ENCODE assay signal across 8 cellular contexts in the genomic region with DNA sequence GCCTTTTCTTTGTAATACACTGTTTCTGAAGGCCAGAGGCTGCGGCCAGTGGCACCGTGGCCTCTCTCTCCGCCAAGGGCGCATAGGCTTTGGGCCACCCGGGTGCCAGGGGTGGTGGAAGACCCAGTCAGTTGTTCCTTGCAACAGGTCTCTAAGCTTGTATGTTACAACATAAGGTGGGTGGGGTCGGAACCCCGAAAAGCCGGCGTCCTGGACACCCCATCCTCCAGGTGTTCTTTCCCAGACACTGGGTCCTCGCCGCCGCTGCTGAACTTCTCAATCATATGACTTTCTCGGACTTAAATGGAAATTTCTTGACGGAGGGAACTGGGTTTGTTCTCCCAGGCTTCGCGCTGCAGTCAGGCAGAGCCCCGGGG. TPM values are rescaled to one million over a fixed set of nuclear protein-coding genes. Genes with fewer than 3 reads are reported as not detected.
DNase-seq lines count a peak whose midpoint lies in the region; ATAC-seq, FAIRE-seq and TF ChIP-seq lines count a peak whose summit lies in the region.

No MANE protein-coding gene starts in this region.

- no peak for DNase-seq in CD14-positive monocyte (ENCODE audit: low spot score)
- peak in 1 of 2 experiments; percentile 56 for DNase-seq in H1 (ENCODE audit: low read depth in 1 of 2, low spot score in 2 of 2)
- no peak for DNase-seq in trophoblast cell
- no peak for DNase-seq in PC-9
- DNase-seq in amniotic stem cell (lab: John Stamatoyannopoulos, UW), result no peak

- no peak for FAIRE-seq in H1 (lab: Jason Lieb, UNC)

- H2AFZ ChIP-seq in SU-DHL-6 (ENCODE audit: low read depth, low read length, severe bottlenecking) (peak overlapping the region; percentile 98), H1 (ENCODE audit: low read length) (peak overlapping the region; percentile 85; the same call in 1 of the 2 replicates), trophoblast cell (ENCODE audit: insufficient read depth, low read length, poor library complexity) (peak overlapping the region; percentile 26), PC-9 (no peak overlapping the region)

- H3K4ac ChIP-seq in H1 (replicated peaks; ENCODE audit: insufficient read length, low read depth, low read length), result no peak overlapping the region
- peak overlapping the region; percentile 70 for H3K4ac ChIP-seq in trophoblast cell (ENCODE audit: low read depth, low read length)

- no peak overlapping the region for H4K12ac ChIP-seq in trophoblast cell (ENCODE audit: low read depth, low read length)

- no peaks in the 10 kb centered on the region for H3K9me2 ChIP-seq in SU-DHL-6 (replicated peaks; ENCODE audit: insufficient read depth, low read length)
- no peaks in the 10 kb centered on the region for H3K9me2 ChIP-seq in PC-9 (ENCODE audit: insufficient read depth)

- H3K27me3 ChIP-seq in SU-DHL-6 (ENCODE audit: low read length) (no peaks in the 10 kb centered on the region), H1 (replicated peaks in 1 of 4; ENCODE audit: control insufficient read depth in 3 of 4, extremely low read depth in 1 of 4, insufficient read depth in 3 of 4, low read length in 3 of 4) (peaks cover 25 to 54% (median 45%) of the 10 kb centered on the region in 4 experiments), trophoblast cell (ENCODE audit: insufficient read depth, low read length) (peaks cover 2% of the 10 kb centered on the region), PC-9 (ENCODE audit: insufficient read depth, low read depth) (no peaks in the 10 kb centered on the region)

- no peak overlapping the region for H3K56ac ChIP-seq in H1 (replicated peaks; ENCODE audit: insufficient read length, low read depth, low read length)

- no peak overlapping the region for H2AK5ac ChIP-seq in H1 (ENCODE audit: low read depth, low read length)
- peak overlapping the region; percentile 51 for H2AK5ac ChIP-seq in trophoblast cell (ENCODE audit: low read length)

- H3F3A ChIP-seq in SU-DHL-6 (ENCODE audit: insufficient read depth) (peaks cover 44% of the 10 kb centered on the region), PC-9 (ENCODE audit: insufficient read depth, low read depth) (no peaks in the 10 kb centered on the region; the same call in 1 of the 2 replicates)

- H4K20me1 ChIP-seq in SU-DHL-6 (ENCODE audit: low read depth, low read length) (no peaks in the 10 kb centered on the region), H1 (replicated peaks in 1 of 2; ENCODE audit: control insufficient read depth in 1 of 2, insufficient read depth in 2 of 2, low read length in 2 of 2) (no peaks in the 10 kb centered on the region), PC-9 (ENCODE audit: insufficient read depth) (no peaks in the 10 kb centered on the region)

- no peak for TF ChIP-seq RAD21 in H1 (IDR thresholded peaks at IDR 0.05 in 1 of 2, conservative IDR thresholded peaks at IDR 0.05 in 1 of 2; ENCODE audit: low read depth in 2 of 2, low read length in 2 of 2)

- H3K36me3 ChIP-seq in SU-DHL-6 (ENCODE audit: low read length), result peaks cover 4% of the 10 kb centered on the region; the same call in 1 of the 2 replicates
- no peaks in the 10 kb centered on the region for H3K36me3 ChIP-seq in H1 (ENCODE audit: control insufficient read depth in 2 of 4, insufficient read depth in 4 of 4, low read length in 3 of 4)
- H3K36me3 ChIP-seq in trophoblast cell (ENCODE audit: control insufficient read depth in 1 of 2, insufficient read depth in 2 of 2, low read length in 2 of 2), result no peaks in the 10 kb centered on the region
- no peaks in the 10 kb centered on the region for H3K36me3 ChIP-seq in PC-9 (ENCODE audit: low read depth)

- peak overlapping the region; percentile 98 for H3K9ac ChIP-seq in SU-DHL-6 (ENCODE audit: low read length)
- no peak overlapping the region for H3K9ac ChIP-seq in H1 (replicated peaks in 1 of 4; ENCODE audit: extremely low read depth in 1 of 4, low read depth in 3 of 4, low read length in 3 of 4)
- H3K9ac ChIP-seq in trophoblast cell (ENCODE audit: low read length), result no peak overlapping the region

- H3K4me1 Mint-ChIP-seq in CD14-positive monocyte, result peaks cover 37% of the 10 kb centered on the region

- H3K79me1 ChIP-seq in H1 (ENCODE audit: low read depth, low read length) (no peaks in the 10 kb centered on the region), trophoblast cell (ENCODE audit: low read length) (peaks cover 21% of the 10 kb centered on the region)

- 13% methylated on average over 17 of the region's 17 CpGs; no CpG with 5 or more reads in 1 of the 2 experiments for WGBS in H1 (ENCODE audit: extremely low coverage in 1 of 2, insufficient coverage in 1 of 2, insufficient read length in 1 of 2, insufficient replicate concordance in 2 of 2, low coverage in 1 of 2, low lambda C conversion rate in 2 of 2, missing lambda C conversion rate in 1 of 2), 2 experiments
- WGBS in trophoblast cell (ENCODE audit: extremely low coverage, insufficient coverage, insufficient read length), result no CpG with 5 or more reads among the region's 17 CpGs

- H3K14ac ChIP-seq in H1 (ENCODE audit: insufficient read length) (no peak overlapping the region), trophoblast cell (ENCODE audit: low read length) (peak overlapping the region; percentile 16)

- no peak overlapping the region for H2BK120ac ChIP-seq in H1 (replicated peaks; ENCODE audit: low read depth, low read length)
- peak overlapping the region; percentile 43 for H2BK120ac ChIP-seq in trophoblast cell (ENCODE audit: insufficient read depth, low read length, poor library complexity)

- TF ChIP-seq CTCF in CD14-positive monocyte (IDR thresholded peaks at IDR 0.05), result no peak
- TF ChIP-seq CTCF in SU-DHL-6 (IDR thresholded peaks at IDR 0.05; ENCODE audit: insufficient read depth, low read length, poor library complexity, severe bottlenecking), result no peak
- no peak for TF ChIP-seq CTCF in H1 (IDR thresholded peaks at IDR 0.05; ENCODE audit: control extremely low read depth in 1 of 3, insufficient read depth in 1 of 3, low read depth in 1 of 3, low read length in 3 of 3)
- TF ChIP-seq CTCF in PC-9 (conservative IDR thresholded peaks at IDR 0.05), result no peak

- H2BK12ac ChIP-seq in H1 (ENCODE audit: low read depth, low read length) (0 out of 2 replicates have a peak overlapping the region, but pooled peaks have one; percentile 1), trophoblast cell (ENCODE audit: low read length) (peak overlapping the region; percentile 89)

- no peak overlapping the region for H4K5ac ChIP-seq in H1 (ENCODE audit: insufficient read length, low read depth, low read length)

- intact Hi-C loops in CD14-positive monocyte (cut with micrococcal nuclease), result no loop called here
- intact Hi-C loops in PC-9 (cut with micrococcal nuclease; ENCODE audit: unreplicated experiment), result loop anchor here (5.0 to 10.0 kb wide), 3 partner anchors 164 to 414 kb away; no protein-coding TSS in a partner anchor

- H3K9me3 Mint-ChIP-seq in CD14-positive monocyte, result peaks cover 0 to 10% (median 0%) of the 10 kb centered on the region in 7 donors

- H2BK15ac ChIP-seq in H1 (ENCODE audit: low read length), result no peak overlapping the region; the same call in 1 of the 2 replicates

- H3K4me3 Mint-ChIP-seq in CD14-positive monocyte, result peak overlapping the region; percentile 90 to 98

- H3K9me3 ChIP-seq in SU-DHL-6 (ENCODE audit: insufficient read depth, low read length), result no peaks in the 10 kb centered on the region
- no peaks in the 10 kb centered on the region for H3K9me3 ChIP-seq in H1 (ENCODE audit: insufficient read depth in 2 of 2, low read depth in 1 of 2, low read length in 1 of 2)
- no peaks in the 10 kb centered on the region for H3K9me3 ChIP-seq in trophoblast cell (ENCODE audit: insufficient read depth, low read depth, low read length)
- no peaks in the 10 kb centered on the region for H3K9me3 ChIP-seq in PC-9 (ENCODE audit: insufficient read depth, low read depth)

- H3K4me1 ChIP-seq in H1 (replicated peaks in 1 of 4; ENCODE audit: control insufficient read depth in 3 of 4, insufficient read depth in 4 of 4, low read length in 3 of 4), result peaks cover 0 to 17% (median 6%) of the 10 kb centered on the region in 4 experiments; a peak in 4 of 7 replicates
- peaks cover 14 to 15% of the 10 kb centered on the region in 2 experiments for H3K4me1 ChIP-seq in trophoblast cell (ENCODE audit: control insufficient read depth in 1 of 2, insufficient read depth in 2 of 2, low read length in 2 of 2)
- H3K4me1 ChIP-seq in PC-9 (replicated peaks; ENCODE audit: insufficient read depth), result no peaks in the 10 kb centered on the region

- TF ChIP-seq EP300 in H1 (IDR thresholded peaks at IDR 0.05; ENCODE audit: borderline replicate concordance in 1 of 2, low read depth in 2 of 2, low read length in 2 of 2), result no peak

- H3K27ac ChIP-seq in SU-DHL-6 (ENCODE audit: low read depth, low read length) (peak overlapping the region; percentile 99), H1 (ENCODE audit: low read depth, low read length) (no peak overlapping the region), trophoblast cell (ENCODE audit: low read depth, low read length) (no peak overlapping the region), PC-9 (no peak overlapping the region)

- no peak overlapping the region for H4K91ac ChIP-seq in H1 (replicated peaks; ENCODE audit: insufficient read length, low read length)
- H4K91ac ChIP-seq in trophoblast cell (ENCODE audit: low read depth, low read length), result peak overlapping the region; percentile 84

- no peak overlapping the region; the same call in 1 of the 2 replicates for H4K8ac ChIP-seq in H1 (ENCODE audit: extremely low read depth, insufficient read depth, low read length)
- H4K8ac ChIP-seq in trophoblast cell (ENCODE audit: low read depth, low read length), result peak overlapping the region; percentile 62

- peaks cover 28% of the 10 kb centered on the region for H3K79me2 ChIP-seq in SU-DHL-6 (ENCODE audit: insufficient read depth, low read length)
- H3K79me2 ChIP-seq in H1 (ENCODE audit: control insufficient read depth in 1 of 2, insufficient read depth in 2 of 2, low read length in 2 of 2), result no peaks in the 10 kb centered on the region
- peaks cover 9% of the 10 kb centered on the region for H3K79me2 ChIP-seq in trophoblast cell (ENCODE audit: control insufficient read depth, insufficient read depth, low read length, poor library complexity)
- no peaks in the 10 kb centered on the region for H3K79me2 ChIP-seq in PC-9 (ENCODE audit: low read depth)

- TF ChIP-seq POLR2A in H1 (IDR thresholded peaks at IDR 0.05; ENCODE audit: control extremely low read depth in 1 of 2, low read depth in 2 of 2, low read length in 2 of 2), result no peak

- H3K23ac ChIP-seq in H1 (ENCODE audit: insufficient read length) (no peak overlapping the region), trophoblast cell (ENCODE audit: low read length) (no peak overlapping the region)

- H2BK20ac ChIP-seq in H1 (ENCODE audit: low read length), result no peak overlapping the region

- ATAC-seq in HG03175 (IDR thresholded peaks at IDR 0.05; ENCODE audit: unreplicated experiment), result no peak
- ATAC-seq in GM19452 (IDR thresholded peaks at IDR 0.05; ENCODE audit: unreplicated experiment), result no peak

- peaks cover 24% of the 10 kb centered on the region; the same call in 1 of the 2 replicates for H3K23me2 ChIP-seq in H1 (ENCODE audit: low read depth, low read length)

- no TSS peak for BruUV-seq in PC-9 (replicated peaks; lab: Mats Ljungman, UMichigan)

- CTCF ChIA-PET in H1 (lab: Charles Lee; ENCODE audit: partially characterized antibody) (interaction anchor here (0.9 to 9.6 kb wide), 10 partner anchors 9 to 511 kb away, joined by 3 to 168 read pairs (median 4); no protein-coding TSS in a partner anchor), PC-9 (lab: Charles Lee) (no interaction called here)

- no peaks in the 10 kb centered on the region for H3K36me3 Mint-ChIP-seq in CD14-positive monocyte

- peak overlapping the region; percentile 97 for H3K4me2 ChIP-seq in SU-DHL-6 (ENCODE audit: low read depth, low read length, poor library complexity, severe bottlenecking)
- peak overlapping the region; percentile 84 to 99 for H3K4me2 ChIP-seq in H1 (ENCODE audit: insufficient read depth in 1 of 2, low read depth in 2 of 2, low read length in 2 of 2)
- H3K4me2 ChIP-seq in trophoblast cell (ENCODE audit: low read length), result peak overlapping the region; percentile 95
- H3K4me2 ChIP-seq in PC-9, result no peak overlapping the region

- H3K18ac ChIP-seq in H1 (ENCODE audit: extremely low read depth, low read length) (no peak overlapping the region), trophoblast cell (ENCODE audit: low read length) (peak overlapping the region; percentile 63)

- H3K4me3 ChIP-seq in SU-DHL-6 (ENCODE audit: insufficient read depth, low read length, poor library complexity, severe bottlenecking) (peak overlapping the region; percentile 96), H1 (ENCODE audit: extremely low read depth in 1 of 4, insufficient read depth in 2 of 4, low read depth in 3 of 4, low read length in 4 of 4) (peak overlapping the region; percentile 25 to 78 (median 62)), trophoblast cell (ENCODE audit: low read depth, low read length) (peak overlapping the region; percentile 74), PC-9 (no peak overlapping the region)

- H2BK5ac ChIP-seq in H1 (ENCODE audit: low read depth, low read length) (no peak overlapping the region), trophoblast cell (ENCODE audit: low read depth, low read length, poor library complexity) (no peak overlapping the region)

- POLR2A ChIA-PET in H1 (lab: Charles Lee; ENCODE audit: partially characterized antibody), result no interaction called here
- POLR2A ChIA-PET in PC-9 (lab: Charles Lee; ENCODE audit: unreplicated experiment), result no interaction called here

- no peak overlapping the region for H3K27ac Mint-ChIP-seq in CD14-positive monocyte

- H3K27me3 Mint-ChIP-seq in CD14-positive monocyte (ENCODE audit: low read depth in 3 of 3), result peaks cover 22 to 33% (median 23%) of the 10 kb centered on the region in 3 donors

RNA-seq across cellular contexts. Expression of a gene that starts 1.0 kb away (rescaled TPM):
- polyA plus RNA-seq in CD14-positive monocyte, result not detected
- total RNA-seq in H1 (2021; fragmentation: NEBNext Ultra II Directional; extraction: Animal tissue kit (Norgen Biotek cat#: 25700)), result 1.2 and 1.3 TPM in 2 replicates
- polyA plus RNA-seq in H1 (2011; rRNA removed), result 0.36 and 0.83 TPM in 2 replicates
- polyA plus RNA-seq in H1 (2011; cell fraction: cytosol; rRNA removed), result 0.52 TPM
- polyA plus RNA-seq in H1 (2011; cell fraction: nucleus; rRNA removed), result 0.70 TPM
- 0.64 to 0.88 TPM (median 0.68 TPM) in 4 replicates for polyA plus RNA-seq in H1 (2012, experiment 1 of 2)
- 0.08 TPM for polyA plus RNA-seq in H1 (2012, experiment 2 of 2)
- 1.8 TPM for polyA plus RNA-seq in H1 (2013, experiment 1 of 2)
- 1.9 TPM for polyA plus RNA-seq in H1 (2013, experiment 2 of 2)
- polyA minus RNA-seq in H1 (2011; rRNA and poly(A)+ RNA removed), result 0.95 and 2.2 TPM in 2 replicates
- 0.37 TPM for polyA minus RNA-seq in H1 (2011; cell fraction: cytosol; rRNA and poly(A)+ RNA removed)
- polyA minus RNA-seq in H1 (2011; cell fraction: nucleus; rRNA and poly(A)+ RNA removed), result 4.5 TPM
- 5.7 and 5.9 TPM in 2 replicates for polyA plus RNA-seq in trophoblast cell (2013)
- 0.20 and 1.2 TPM in 2 replicates for total RNA-seq in PC-9 (2021)
